Comparison of ENCODE assay signal across 27 cellular contexts in genomic region chr7:144822223-144822622, GRCh38. TPM values are rescaled to one million over a fixed set of nuclear protein-coding genes. Genes with fewer than 3 reads are reported as not detected.
DNase-seq lines count a peak whose midpoint lies in the region; ATAC-seq and TF ChIP-seq lines count a peak whose summit lies in the region.
"Had no signal": no experiment of that assay in that cellular context is flagged by ENCODE, and none has a peak within 500 bp of the region (broad histone marks: within the 10 kb centered on the region; RNA-seq: fewer than 3 reads in every experiment).

No MANE protein-coding gene starts in this region.

- H3K79me2 ChIP-seq in osteoblast (ENCODE audit: insufficient read depth, low read length) (no peaks in the 10 kb centered on the region), neural progenitor cell (ENCODE audit: low read depth) (no peaks in the 10 kb centered on the region)

- H4K20me1 ChIP-seq in osteoblast (ENCODE audit: insufficient read depth, low read length) (no peaks in the 10 kb centered on the region), neural progenitor cell (ENCODE audit: low read depth) (no peaks in the 10 kb centered on the region)
- H4K20me1 ChIP-seq: BLaER1 had no signal

- H3K36me3 ChIP-seq in Caco-2 (ENCODE audit: control insufficient read depth, insufficient read depth, low read length) (no peaks in the 10 kb centered on the region), osteoblast (ENCODE audit: insufficient read depth, low read length) (no peaks in the 10 kb centered on the region), neural progenitor cell (no peaks in the 10 kb centered on the region)
- H3K36me3 ChIP-seq: BLaER1, HAP-1, lower lobe of right lung, vagina had no signal

- no TSS peak for BruUV-seq in Caco-2 (replicated peaks; lab: Mats Ljungman, UMichigan)

- intact Hi-C loops in activated CD4-positive, alpha-beta T cell treated with anti-CD3 and anti-CD28 coated beads, Interleukin-2, amount 10 ng/mL, durations not matched to agents 24 days and 14 days (cut with micrococcal nuclease): no loop called here
- intact Hi-C loops in Caco-2 (cut with micrococcal nuclease; ENCODE audit: unreplicated experiment): loop anchor here (10.0 kb wide), 1 partner anchor 237 kb away; no protein-coding TSS in a partner anchor

- no peak overlapping the region for H3K9ac ChIP-seq in neural progenitor cell
- H3K9ac ChIP-seq: BLaER1, SK-N-SH had no signal

- H3K27me3 ChIP-seq in Caco-2 (replicated peaks; ENCODE audit: control insufficient read depth, insufficient read depth, low read length) (no peaks in the 10 kb centered on the region), osteoblast (ENCODE audit: insufficient read depth, low read length) (no peaks in the 10 kb centered on the region), neural progenitor cell (no peaks in the 10 kb centered on the region)
- H3K27me3 ChIP-seq: BLaER1, testis, vagina had no signal

- no peak overlapping the region for H2AFZ ChIP-seq in osteoblast (ENCODE audit: low read length)
- no peak overlapping the region for H2AFZ ChIP-seq in neural progenitor cell (replicated peaks)

- peak overlapping the region; percentile 45 for H3K27ac Mint-ChIP-seq in activated CD4-positive, alpha-beta T cell treated with anti-CD3 and anti-CD28 coated beads, Interleukin-2, amount 10 ng/mL, durations not matched to agents 24 days and 14 days
- H3K27ac Mint-ChIP-seq in Caco-2 (ENCODE audit: unreplicated experiment) (peak overlapping the region; percentile 50), neural progenitor cell (no peak overlapping the region)
- peak overlapping the region; percentile 77 for H3K27ac Mint-ChIP-seq in activated naive CD8-positive, alpha-beta T cell
- peak overlapping the region in 7 of 10 donors; percentile 1 to 73 (median 50) for H3K27ac Mint-ChIP-seq in naive thymus-derived CD8-positive, alpha-beta T cell
- H3K27ac Mint-ChIP-seq: activated naive CD8-positive, alpha-beta T cell treated with anti-CD3 and anti-CD28 coated beads, Interleukin-2, amount 10 ng/mL, durations not matched to agents 7 days and 5 days had no signal

- no peaks in the 10 kb centered on the region for H3F3A ChIP-seq in neural progenitor cell (ENCODE audit: low read depth)

- H3K4me3 Mint-ChIP-seq in activated CD4-positive, alpha-beta T cell treated with anti-CD3 and anti-CD28 coated beads, Interleukin-2, amount 10 ng/mL, durations not matched to agents 24 days and 14 days: no peak overlapping the region
- peak overlapping the region; percentile 48 for H3K4me3 Mint-ChIP-seq in Caco-2 (ENCODE audit: unreplicated experiment)
- peak overlapping the region; percentile 7 for H3K4me3 Mint-ChIP-seq in activated naive CD8-positive, alpha-beta T cell
- H3K4me3 Mint-ChIP-seq in naive thymus-derived CD8-positive, alpha-beta T cell: no peak overlapping the region
- H3K4me3 Mint-ChIP-seq in neural progenitor cell: no peak overlapping the region
- H3K4me3 Mint-ChIP-seq: activated naive CD8-positive, alpha-beta T cell treated with anti-CD3 and anti-CD28 coated beads, Interleukin-2, amount 10 ng/mL, durations not matched to agents 7 days and 5 days had no signal

- POLR2A ChIA-PET in Caco-2 (lab: Charles Lee): interaction anchor here (0.8 kb wide), 1 partner anchor 14 kb away, joined by 3 read pairs; the partner anchor contains the start of gene TPK1
- POLR2A ChIA-PET in naive thymus-derived CD8-positive, alpha-beta T cell (lab: Charles Lee): interaction anchor here (2.2 to 11.2 kb wide), 2 partner anchors 8 to 12 kb away, joined by 7 to 307 read pairs; partner anchors contain the start of gene TPK1

- DNase-seq in activated CD4-positive, alpha-beta T cell treated with anti-CD3 and anti-CD28 coated beads, Interleukin-2, amount 10 ng/mL, durations not matched to agents 24 days and 14 days: peak; percentile 54
- no peak for DNase-seq in activated CD4-positive, alpha-beta T cell treated with anti-CD3 and anti-CD28 coated beads for 1 hour
- peak; percentile 60 to 76 for DNase-seq in Caco-2
- no peak for DNase-seq in naive thymus-derived CD8-positive, alpha-beta T cell
- DNase-seq in osteoblast (ENCODE audit: insufficient read length, low spot score, missing footprints): no peak
- no peak for DNase-seq in Kasumi-1 (lab: John Stamatoyannopoulos, UW)
- DNase-seq in neural progenitor cell (ENCODE audit: low spot score): no peak
- DNase-seq: activated naive CD8-positive, alpha-beta T cell treated with anti-CD3 and anti-CD28 coated beads, Interleukin-2, amount 10 ng/mL, durations not matched to agents 7 days and 5 days; activated T-cell treated with anti-CD3 and anti-CD28 coated beads for 4 hours; Calu3; EL; lower lobe of right lung; NCI-H1092; NCI-H1930; NCI-H2227 treated with DMSO at 0.1 percent for 48 hours; nucleus accumbens; SK-N-SH; stimulated activated CD4-positive, alpha-beta T cell treated with anti-CD3 and anti-CD28 coated beads, Interleukin-1b, Interleukin-23, amount 100 ng/mL, for 48 hours; testis had no signal

- peaks cover 4% of the 10 kb centered on the region for H3K36me3 Mint-ChIP-seq in activated CD4-positive, alpha-beta T cell treated with anti-CD3 and anti-CD28 coated beads, Interleukin-2, amount 10 ng/mL, durations not matched to agents 24 days and 14 days (ENCODE audit: low read depth)
- H3K36me3 Mint-ChIP-seq in Caco-2 (ENCODE audit: insufficient read depth, unreplicated experiment): peaks cover 45% of the 10 kb centered on the region
- peaks cover 16% of the 10 kb centered on the region for H3K36me3 Mint-ChIP-seq in activated naive CD8-positive, alpha-beta T cell
- peaks cover 0 to 8% (median 0%) of the 10 kb centered on the region in 3 donors for H3K36me3 Mint-ChIP-seq in naive thymus-derived CD8-positive, alpha-beta T cell
- H3K36me3 Mint-ChIP-seq in neural progenitor cell: no peaks in the 10 kb centered on the region

- no peaks in the 10 kb centered on the region for H3K9me3 Mint-ChIP-seq in activated CD4-positive, alpha-beta T cell treated with anti-CD3 and anti-CD28 coated beads, Interleukin-2, amount 10 ng/mL, durations not matched to agents 24 days and 14 days
- H3K9me3 Mint-ChIP-seq in Caco-2 (ENCODE audit: unreplicated experiment): no peaks in the 10 kb centered on the region
- H3K9me3 Mint-ChIP-seq in activated naive CD8-positive, alpha-beta T cell (ENCODE audit: low read depth): no peaks in the 10 kb centered on the region
- peaks cover 0 to 5% (median 0%) of the 10 kb centered on the region in 9 donors for H3K9me3 Mint-ChIP-seq in naive thymus-derived CD8-positive, alpha-beta T cell
- no peaks in the 10 kb centered on the region for H3K9me3 Mint-ChIP-seq in neural progenitor cell
- H3K9me3 Mint-ChIP-seq: activated naive CD8-positive, alpha-beta T cell treated with anti-CD3 and anti-CD28 coated beads, Interleukin-2, amount 10 ng/mL, durations not matched to agents 7 days and 5 days had no signal

- H3K4me2 ChIP-seq in osteoblast (ENCODE audit: insufficient read depth, low read length) (no peak overlapping the region), neural progenitor cell (no peak overlapping the region)
- H3K4me2 ChIP-seq: BLaER1, SK-N-SH had no signal

- H3K9me3 ChIP-seq in Caco-2 (peaks cover 8% of the 10 kb centered on the region; the same call in 1 of the 2 replicates), osteoblast (ENCODE audit: low read depth, low read length) (no peaks in the 10 kb centered on the region), neural progenitor cell (ENCODE audit: low read depth) (no peaks in the 10 kb centered on the region)
- H3K9me3 ChIP-seq: BLaER1, HAP-1, lower lobe of right lung, SK-N-SH, testis, vagina had no signal

- H3K4me1 Mint-ChIP-seq in activated CD4-positive, alpha-beta T cell treated with anti-CD3 and anti-CD28 coated beads, Interleukin-2, amount 10 ng/mL, durations not matched to agents 24 days and 14 days: peaks cover 60% of the 10 kb centered on the region
- peaks cover 32% of the 10 kb centered on the region for H3K4me1 Mint-ChIP-seq in Caco-2 (ENCODE audit: low read depth, unreplicated experiment)
- peaks cover 87% of the 10 kb centered on the region for H3K4me1 Mint-ChIP-seq in activated naive CD8-positive, alpha-beta T cell (ENCODE audit: low read depth)
- peaks cover 38 to 83% (median 75%) of the 10 kb centered on the region in 4 donors for H3K4me1 Mint-ChIP-seq in naive thymus-derived CD8-positive, alpha-beta T cell
- H3K4me1 Mint-ChIP-seq in neural progenitor cell: peaks cover 5% of the 10 kb centered on the region

- no peak for ATAC-seq in naive thymus-derived CD8-positive, alpha-beta T cell
- ATAC-seq: HepG2 had no signal

- H3K4me3 ChIP-seq in Caco-2 (ENCODE audit: low read depth, low read length) (no peak overlapping the region), osteoblast (ENCODE audit: insufficient read depth, low read length) (no peak overlapping the region), neural progenitor cell (no peak overlapping the region)
- H3K4me3 ChIP-seq: BLaER1, HAP-1, lower lobe of right lung, skin epidermis, testis, vagina had no signal

- H3K27ac ChIP-seq in osteoblast (ENCODE audit: low read depth, low read length) (no peak overlapping the region), neural progenitor cell (no peak overlapping the region)
- H3K27ac ChIP-seq: BLaER1, HL-60, lower lobe of right lung, skin epidermis, testis, vagina, VCaP had no signal

- H3K27me3 Mint-ChIP-seq in activated CD4-positive, alpha-beta T cell treated with anti-CD3 and anti-CD28 coated beads, Interleukin-2, amount 10 ng/mL, durations not matched to agents 24 days and 14 days: no peaks in the 10 kb centered on the region
- H3K27me3 Mint-ChIP-seq in Caco-2 (ENCODE audit: insufficient read depth, unreplicated experiment) (no peaks in the 10 kb centered on the region), neural progenitor cell (ENCODE audit: insufficient read depth, low read depth) (no peaks in the 10 kb centered on the region)
- no peaks in the 10 kb centered on the region for H3K27me3 Mint-ChIP-seq in activated naive CD8-positive, alpha-beta T cell
- H3K27me3 Mint-ChIP-seq in naive thymus-derived CD8-positive, alpha-beta T cell: no peaks in the 10 kb centered on the region
- H3K27me3 Mint-ChIP-seq: activated naive CD8-positive, alpha-beta T cell treated with anti-CD3 and anti-CD28 coated beads, Interleukin-2, amount 10 ng/mL, durations not matched to agents 7 days and 5 days had no signal

- H3K4me1 ChIP-seq in Caco-2 (peaks cover 84% of the 10 kb centered on the region), osteoblast (ENCODE audit: insufficient read depth, low read length) (peaks cover 32% of the 10 kb centered on the region), neural progenitor cell (peaks cover 7% of the 10 kb centered on the region)
- H3K4me1 ChIP-seq: lower lobe of right lung, testis, vagina had no signal

- TF ChIP-seq CTCF in Caco-2 (IDR thresholded peaks at IDR 0.05; ENCODE audit: insufficient read depth in 1 of 2, low read depth in 1 of 2, low read length in 1 of 2, severe bottlenecking in 1 of 2, unreplicated experiment in 1 of 2): no peak
- TF ChIP-seq CTCF in osteoblast (IDR thresholded peaks at IDR 0.05; ENCODE audit: extremely low read depth, low read depth, low read length): no peak
- no peak for TF ChIP-seq CTCF in neural progenitor cell (IDR thresholded peaks at IDR 0.05)

- CTCF ChIA-PET in Caco-2 (lab: Charles Lee): interaction anchor here (1.1 kb wide), 1 partner anchor 83 kb away, joined by 6 read pairs; no protein-coding TSS in a partner anchor

RNA-seq across cellular contexts. Expression of gene TPK1, which starts 13.6 kb away (rescaled TPM):
- total RNA-seq in activated CD4-positive, alpha-beta T cell treated with anti-CD3 and anti-CD28 coated beads, Interleukin-2, amount 10 ng/mL, durations not matched to agents 24 days and 14 days: 13.1 and 13.2 TPM in 2 replicates
- total RNA-seq in Caco-2 (2022): 72.0 and 86.6 TPM in 2 replicates
- 10 to 100 TPM; 32.2 to 32.6 TPM for total RNA-seq in naive thymus-derived CD8-positive, alpha-beta T cell
- polyA plus RNA-seq in naive thymus-derived CD8-positive, alpha-beta T cell: 10 to 100 TPM; 26.1 to 26.6 (median 26.2) TPM
- 6.9 and 9.4 TPM in 2 replicates for total RNA-seq in osteoblast
- 4.8 and 14.5 TPM in 2 replicates for total RNA-seq in neural progenitor cell (ENCODE audit: low replicate concordance)

Comparison
In these comparisons a context has a peak if more than half of its experiments do, and no peak if none do; other contexts are left out.
1. DNase-seq: peak in activated CD4-positive, alpha-beta T cell treated with anti-CD3 and anti-CD28 coated beads, Interleukin-2, amount 10 ng/mL, durations not matched to agents 24 days and 14 days (single experiment) and Caco-2 (2 of 2); none in activated CD4-positive, alpha-beta T cell treated with anti-CD3 and anti-CD28 coated beads for 1 hour (single experiment), naive thymus-derived CD8-positive, alpha-beta T cell (0 of 10), osteoblast (single experiment), Kasumi-1 (0 of 2) and neural progenitor cell (single experiment).
2. H3K4me3 Mint-ChIP-seq: peak in Caco-2 (single experiment) and activated naive CD8-positive, alpha-beta T cell (single experiment); none in activated CD4-positive, alpha-beta T cell treated with anti-CD3 and anti-CD28 coated beads, Interleukin-2, amount 10 ng/mL, durations not matched to agents 24 days and 14 days (single experiment), naive thymus-derived CD8-positive, alpha-beta T cell (0 of 10) and neural progenitor cell (single experiment).